In genomic region chr1:173420330-173420806, GRCh38 we compare ENCODE assay signal across 7 cellular contexts. TPM values are rescaled to one million over a fixed set of nuclear protein-coding genes. Genes with fewer than 3 reads are reported as not detected.
DNase-seq lines count a peak whose midpoint lies in the region; ATAC-seq and TF ChIP-seq lines count a peak whose summit lies in the region.

No MANE protein-coding gene starts in this region.

- intact Hi-C loops in Right ventricle myocardium superior (cut with DNase I): no loop called here
- intact Hi-C loops in psoas muscle (cut with DNase I): loop anchor here (2.0 to 10.0 kb wide), 2 partner anchors 294 to 404 kb away; partner anchors contain the start of genes CENPL (in 1 of the 2), DARS2 (in 1 of the 2) and KLHL20 (in 1 of the 2)

- H3K27ac ChIP-seq in SJCRH30 (no peak overlapping the region), psoas muscle (no peak overlapping the region)

- H3K4me1 Mint-ChIP-seq in activated naive CD4-positive, alpha-beta T cell treated with anti-CD3 and anti-CD28 coated beads, Interleukin-2, amount 10 ng/mL, durations not matched to agents 7 days and 5 days: peaks cover 7% of the 10 kb centered on the region

- H3K9me3 Mint-ChIP-seq in activated naive CD4-positive, alpha-beta T cell treated with anti-CD3 and anti-CD28 coated beads, Interleukin-2, amount 10 ng/mL, durations not matched to agents 7 days and 5 days: no peaks in the 10 kb centered on the region

- DNase-seq in GM12864 (ENCODE audit: low read depth) (no peak), NAMALWA (ENCODE audit: low spot score) (peak; percentile 93), SJCRH30 (peak; percentile 64 to 92), Right ventricle myocardium superior (peak; percentile 51), psoas muscle (peak; percentile 28 to 56)
- DNase-seq in activated naive CD4-positive, alpha-beta T cell treated with anti-CD3 and anti-CD28 coated beads, Interleukin-2, amount 10 ng/mL, durations not matched to agents 7 days and 5 days: peak; percentile 68

- ATAC-seq in Right ventricle myocardium superior (ENCODE audit: poor library complexity) (peak; percentile 95), psoas muscle (peak; percentile 75 to 96 (median 90)), HG03439 (IDR thresholded peaks at IDR 0.05; ENCODE audit: unreplicated experiment) (no peak)

- no peak overlapping the region for H3K27ac Mint-ChIP-seq in activated naive CD4-positive, alpha-beta T cell treated with anti-CD3 and anti-CD28 coated beads, Interleukin-2, amount 10 ng/mL, durations not matched to agents 7 days and 5 days

- no peaks in the 10 kb centered on the region for H3K36me3 ChIP-seq in SJCRH30
- no peaks in the 10 kb centered on the region for H3K36me3 ChIP-seq in psoas muscle (ENCODE audit: insufficient read depth in 1 of 2, low read depth in 1 of 2)

- peaks cover 7% of the 10 kb centered on the region for H3K36me3 Mint-ChIP-seq in activated naive CD4-positive, alpha-beta T cell treated with anti-CD3 and anti-CD28 coated beads, Interleukin-2, amount 10 ng/mL, durations not matched to agents 7 days and 5 days

- H3K9me3 ChIP-seq in SJCRH30 (replicated peaks) (no peaks in the 10 kb centered on the region), psoas muscle (no peaks in the 10 kb centered on the region)

- CTCF ChIA-PET in activated naive CD4-positive, alpha-beta T cell treated with anti-CD3 and anti-CD28 coated beads, Interleukin-2, amount 10 ng/mL, durations not matched to agents 7 days and 5 days (lab: Charles Lee): interaction anchor here (0.6 to 5.3 kb wide), 13 partner anchors 9 to 798 kb away, joined by 3 to 34 read pairs (median 4); no protein-coding TSS in a partner anchor

- WGBS in psoas muscle, 3 donors: 13% methylated on average over 7 of the region's 7 CpGs

- no peak overlapping the region for H3K4me3 ChIP-seq in GM12864 (ENCODE audit: low read depth, low read length)
- H3K4me3 ChIP-seq in SJCRH30: no peak overlapping the region
- no peak overlapping the region for H3K4me3 ChIP-seq in psoas muscle

- no peaks in the 10 kb centered on the region for H3K27me3 Mint-ChIP-seq in activated naive CD4-positive, alpha-beta T cell treated with anti-CD3 and anti-CD28 coated beads, Interleukin-2, amount 10 ng/mL, durations not matched to agents 7 days and 5 days

- TF ChIP-seq CTCF in GM12864 (IDR thresholded peaks at IDR 0.05; ENCODE audit: low read depth, low read length, missing control alignments) (peak; percentile 72), psoas muscle (IDR thresholded peaks at IDR 0.05) (peak; percentile 88)

- H3K4me1 ChIP-seq in SJCRH30: peaks cover 4% of the 10 kb centered on the region; the same call in 1 of the 2 replicates
- H3K4me1 ChIP-seq in psoas muscle: no peaks in the 10 kb centered on the region

- H3K27me3 ChIP-seq in SJCRH30 (no peaks in the 10 kb centered on the region), psoas muscle (ENCODE audit: insufficient read depth in 3 of 3, low read length in 2 of 3) (no peaks in the 10 kb centered on the region)

- H3K4me3 Mint-ChIP-seq in activated naive CD4-positive, alpha-beta T cell treated with anti-CD3 and anti-CD28 coated beads, Interleukin-2, amount 10 ng/mL, durations not matched to agents 7 days and 5 days: no peak overlapping the region

RNA-seq across cellular contexts. Expression of gene PRDX6, which starts 56.8 kb away (rescaled TPM):
- 259 and 265 TPM in 2 replicates for total RNA-seq in SJCRH30 (2014; rRNA removed; shearing (Covaris generic))
- 539 TPM for total RNA-seq in Right ventricle myocardium superior
- 100 to 1,000 TPM; 388 to 569 (median 532) TPM for total RNA-seq in psoas muscle
- 100 to 1,000 TPM; 369 to 592 (median 472) TPM for polyA plus RNA-seq in psoas muscle
